9 cellular contexts compared by ENCODE assay signal in genomic region chr18:45197526-45197970, GRCh38.
DNase-seq lines count a peak whose midpoint lies in the region; ATAC-seq, FAIRE-seq and TF ChIP-seq lines count a peak whose summit lies in the region.
"Had no signal": no experiment of that assay in that cellular context is flagged by ENCODE, and none has a peak within 500 bp of the region (broad histone marks: within the 10 kb centered on the region; RNA-seq: fewer than 3 reads in every experiment).

No MANE protein-coding gene starts in this region.

- no peaks in the 10 kb centered on the region for H3K4me1 Mint-ChIP-seq in glutamatergic neuron (ENCODE audit: low read depth, unreplicated experiment)

- in situ Hi-C loops in GM13976 (cut with MboI; ENCODE audit: low sequenced_read_pairs, unreplicated experiment): no loop called here

- H3K27me3 ChIP-seq in ovary: no peaks in the 10 kb centered on the region

- no peak overlapping the region for H3K4me3 ChIP-seq in ovary

- FAIRE-seq in HTR-8/SVneo (lab: Jason Lieb, UNC): no peak

- no peaks in the 10 kb centered on the region for H3K9me3 ChIP-seq in ovary

- intact Hi-C loops in head of caudate nucleus (cut with DNase I) (no loop called here), ovary (cut with DNase I) (no loop called here)

- H3K9me3 Mint-ChIP-seq in glutamatergic neuron (ENCODE audit: unreplicated experiment): no peaks in the 10 kb centered on the region

- DNase-seq in GM13976 (ENCODE audit: low spot score) (peak; percentile 52), head of caudate nucleus (peak in 26 of 42 donors; percentile 3 to 77 (median 40)), cerebellar nuclear complex (lab: John Stamatoyannopoulos, UW) (no peak), glutamatergic neuron (no peak), HTR-8/SVneo (ENCODE audit: insufficient read length, low spot score) (no peak), ovary (no peak)

- TF ChIP-seq CTCF in GM13976 (IDR thresholded peaks at IDR 0.05; ENCODE audit: borderline replicate concordance, control extremely low read depth, extremely low read depth, insufficient read depth, missing control alignments) (no peak), glutamatergic neuron (IDR thresholded peaks at IDR 0.05; ENCODE audit: partially characterized antibody, unreplicated experiment) (no peak), ovary (IDR thresholded peaks at IDR 0.05) (no peak)

- no peak for TF ChIP-seq EP300 in ovary (IDR thresholded peaks at IDR 0.05)

- no peaks in the 10 kb centered on the region for H3K36me3 Mint-ChIP-seq in glutamatergic neuron (ENCODE audit: unreplicated experiment)

- H3K27ac Mint-ChIP-seq in glutamatergic neuron (ENCODE audit: unreplicated experiment): no peak overlapping the region

- H3K36me3 ChIP-seq in ovary: no peaks in the 10 kb centered on the region

- no peaks in the 10 kb centered on the region for H3K4me1 ChIP-seq in ovary (ENCODE audit: insufficient read depth)

- H3K27me3 Mint-ChIP-seq in glutamatergic neuron (ENCODE audit: unreplicated experiment): no peaks in the 10 kb centered on the region

- WGBS in ovary, 3 donors: 87 to 94% (median 93%) methylated on average over 5 of the region's 5 CpGs

- no peak overlapping the region for H3K27ac ChIP-seq in ovary
- H3K27ac ChIP-seq: KMS-11 had no signal

- TF ChIP-seq POLR2A in ovary (IDR thresholded peaks at IDR 0.05): no peak

- peak; percentile 98 for ATAC-seq in GM21447 (IDR thresholded peaks at IDR 0.05; ENCODE audit: unreplicated experiment)
- peak; percentile 97 for ATAC-seq in HG03565 (IDR thresholded peaks at IDR 0.05; ENCODE audit: unreplicated experiment)

- no peak overlapping the region for H3K4me3 Mint-ChIP-seq in glutamatergic neuron (ENCODE audit: unreplicated experiment)

Comparison
In these comparisons a context has a peak if more than half of its experiments do, and no peak if none do; other contexts are left out.
1. DNase-seq: peak in GM13976 (single experiment) and head of caudate nucleus (26 of 42); none in cerebellar nuclear complex (0 of 2), glutamatergic neuron (single experiment), HTR-8/SVneo (single experiment) and ovary (0 of 5).